In the genomic region with DNA sequence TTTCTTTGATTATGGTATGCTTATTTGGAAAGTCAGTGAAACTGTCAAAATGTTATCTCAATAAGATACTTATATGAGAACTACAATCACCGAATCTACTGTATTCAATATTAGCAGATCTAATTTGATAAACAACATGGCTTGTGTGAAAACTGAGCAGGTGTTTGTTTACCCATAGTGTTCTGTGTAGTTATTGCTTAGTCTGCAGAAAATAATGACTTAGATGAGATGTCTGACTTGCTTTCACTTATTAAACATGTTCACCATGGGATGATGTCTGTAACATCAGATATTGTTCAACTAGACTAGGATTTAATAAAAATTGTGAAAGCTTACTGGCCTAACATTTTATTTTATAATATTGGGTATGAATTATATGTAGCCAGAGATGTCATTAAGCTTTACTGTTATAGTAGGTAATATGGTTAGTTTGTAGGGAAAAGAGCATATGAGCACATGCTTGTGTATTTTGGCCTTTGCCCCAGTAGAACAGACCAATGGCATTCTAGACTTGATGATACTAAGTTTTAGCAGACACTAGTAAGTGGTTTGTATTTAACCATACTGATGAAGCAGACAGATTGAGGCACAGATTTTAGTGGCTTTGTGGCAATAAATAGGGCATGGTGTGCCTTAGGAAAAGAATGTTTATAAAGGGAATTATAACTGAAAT, we compare ENCODE assay signal across 2 cellular contexts.
A peak's percentile ranks its signal among the peaks of the same experiment; 100 is the strongest.
TF ChIP-seq lines count a peak whose summit lies in the region.

No MANE protein-coding gene starts in this region.

TF ChIP-seq in GM12891, 5 proteins besides CTCF, POLR2A, EP300 and RAD21:
- TF ChIP-seq POLR2AphosphoS5 (IDR thresholded peaks at IDR 0.05; ENCODE audit: low read depth, low read length) (0 out of 2 replicates have a peak, but pooled peaks have one; percentile 23), TAF1 (IDR thresholded peaks at IDR 0.05; ENCODE audit: low read depth, low read length) (no peak)

TF ChIP-seq in HepG2, 621 proteins besides CTCF, POLR2A, EP300 and RAD21:
- TF ChIP-seq CSRNP2 (CRISPR knock-in tag; conservative IDR thresholded peaks at IDR 0.05; ENCODE audit: low read depth) (no peak), MAFF (IDR thresholded peaks at IDR 0.05; ENCODE audit: low read depth, low read length) (peak; percentile 90), MAFK (conservative IDR thresholded peaks at IDR 0.05 in 1 of 2, IDR thresholded peaks at IDR 0.05 in 1 of 2; ENCODE audit: low read length in 2 of 2) (peak; percentile 89 to 92)
